In genomic region chr1:70819785-70820184, GRCh38 we compare ENCODE assay signal across 13 cellular contexts.
DNase-seq lines count a peak whose midpoint lies in the region; ATAC-seq and TF ChIP-seq lines count a peak whose summit lies in the region.
"Had no signal": no experiment of that assay in that cellular context is flagged by ENCODE, and none has a peak within 500 bp of the region (broad histone marks: within the 10 kb centered on the region; RNA-seq: fewer than 3 reads in every experiment).

No MANE protein-coding gene starts in this region.

- DNase-seq in Right ventricle myocardium superior: no peak
- DNase-seq in cardiac septum (ENCODE audit: low spot score): no peak
- peak; percentile 23 for DNase-seq in LNCaP clone FGC (ENCODE audit: low read depth)
- DNase-seq in SK-N-MC (ENCODE audit: low read depth, low spot score): peak; percentile 63
- DNase-seq in omental fat pad (ENCODE audit: low spot score): no peak
- DNase-seq in iPS-NIHi11 (ENCODE audit: low spot score): no peak
- DNase-seq: Caco-2; CD8-positive, alpha-beta T cell; DND-41; GDM1 had no signal

- H3K36me3 ChIP-seq in SK-N-MC (ENCODE audit: insufficient read depth, low read length): no peaks in the 10 kb centered on the region
- H3K36me3 ChIP-seq: HAP-1 had no signal

- H3K9ac ChIP-seq in SK-N-MC (ENCODE audit: insufficient read length): no peak overlapping the region

- no peak overlapping the region for H3K4me3 ChIP-seq in LNCaP clone FGC (ENCODE audit: low read depth, low read length)
- no peak overlapping the region for H3K4me3 ChIP-seq in SK-N-MC
- H3K4me3 ChIP-seq: HAP-1 had no signal

- ATAC-seq in Right ventricle myocardium superior (ENCODE audit: poor library complexity) (peak; percentile 45), omental fat pad (ENCODE audit: low FRiP score) (peak; percentile 50), HG03039 (IDR thresholded peaks at IDR 0.05; ENCODE audit: unreplicated experiment) (no peak)
- ATAC-seq: CD8-positive, alpha-beta T cell; HepG2 had no signal

- TF ChIP-seq CTCF in LNCaP clone FGC (IDR thresholded peaks at IDR 0.05; ENCODE audit: control insufficient read depth, extremely low read depth, insufficient read depth): no peak
- no peak for TF ChIP-seq CTCF in omental fat pad (IDR thresholded peaks at IDR 0.05)

- no peak overlapping the region for H3K27ac ChIP-seq in SK-N-MC

- no peaks in the 10 kb centered on the region for H3K9me3 ChIP-seq in SK-N-MC (ENCODE audit: low read depth, low read length)
- H3K9me3 ChIP-seq: Caco-2, HAP-1 had no signal

- intact Hi-C loops in Right ventricle myocardium superior (cut with DNase I): no loop called here
- intact Hi-C loops in cardiac septum (cut with DNase I): no loop called here

Comparison
In these comparisons a context has a peak if more than half of its experiments do, and no peak if none do; other contexts are left out.
1. DNase-seq: peak in LNCaP clone FGC (single experiment) and SK-N-MC (single experiment); none in Right ventricle myocardium superior (single experiment), cardiac septum (single experiment), omental fat pad (single experiment) and iPS-NIHi11 (single experiment).